In the genomic region with DNA sequence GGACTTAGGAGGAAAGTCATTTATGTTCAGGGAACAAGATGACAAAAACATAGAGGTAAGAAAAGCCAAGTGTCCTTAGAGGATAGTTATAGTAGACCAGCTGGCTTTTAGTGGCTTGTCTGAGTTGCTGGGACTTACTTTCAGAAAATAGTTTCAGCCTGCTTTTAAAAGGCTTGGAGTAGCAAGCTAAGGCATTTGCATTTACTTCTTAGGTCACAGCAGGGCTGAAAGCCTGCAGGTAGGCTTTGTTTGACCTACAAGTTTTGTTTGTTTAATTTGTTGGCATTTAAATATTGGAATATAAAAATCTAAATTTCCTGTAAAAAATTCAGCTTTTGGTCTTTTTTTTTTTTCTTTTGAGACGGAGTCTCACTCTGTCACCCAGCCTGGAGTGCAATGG, we compare ENCODE assay signal across 18 cellular contexts. TPM values are rescaled to one million over a fixed set of nuclear protein-coding genes. Genes with fewer than 3 reads are reported as not detected.
DNase-seq lines count a peak whose midpoint lies in the region; ATAC-seq and TF ChIP-seq lines count a peak whose summit lies in the region.
"Had no signal": no experiment of that assay in that cellular context is flagged by ENCODE, and none has a peak within 500 bp of the region (broad histone marks: within the 10 kb centered on the region; RNA-seq: fewer than 3 reads in every experiment).

No MANE protein-coding gene starts in this region.

- H3K4me1 ChIP-seq in iPS-20b (ENCODE audit: insufficient read depth, low read length) (peaks cover 59% of the 10 kb centered on the region), subcutaneous abdominal adipose tissue (ENCODE audit: control insufficient read depth in 5 of 5, insufficient read depth in 5 of 5, low read length in 5 of 5) (peaks cover 0 to 69% (median 47%) of the 10 kb centered on the region in 5 donors)

- no peak overlapping the region for H3K4me3 Mint-ChIP-seq in WTC11
- H3K4me3 Mint-ChIP-seq: B cell; CD4-positive, alpha-beta T cell had no signal

- no peak for TF ChIP-seq CTCF in WTC11 (IDR thresholded peaks at IDR 0.05)

- H3K9ac ChIP-seq in iPS-20b (ENCODE audit: low read depth, low read length) (no peak overlapping the region; the same call in 1 of the 2 replicates), subcutaneous abdominal adipose tissue (ENCODE audit: low read length in 5 of 5) (no peak overlapping the region)
- H3K9ac ChIP-seq: GM23248, KMS-11 had no signal

- no peaks in the 10 kb centered on the region for H3K36me3 Mint-ChIP-seq in WTC11

- H3K9me3 ChIP-seq in iPS-20b (ENCODE audit: insufficient read depth, low read depth, low read length) (no peaks in the 10 kb centered on the region), subcutaneous abdominal adipose tissue (ENCODE audit: control insufficient read depth in 5 of 5, low read length in 5 of 5) (no peaks in the 10 kb centered on the region)

- peaks cover 2% of the 10 kb centered on the region for H3K27me3 Mint-ChIP-seq in WTC11 (ENCODE audit: low read depth)

- DNase-seq in H7 (peak; percentile 4), WTC11 (ENCODE audit: low spot score) (no peak), HCEC 1CT (no peak), DMS79 (lab: John Stamatoyannopoulos, UW) (no peak)
- DNase-seq in activated CD4-positive, alpha-beta T cell treated with anti-CD3 and anti-CD28 coated beads, Interleukin-2, amount 50 U/mL, for 1 hour = no peak
- DNase-seq: ACHN; C1 segment of cervical spinal cord; Calu3; CD4-positive, alpha-beta T cell; DMS 273 treated with DMSO at 0.1 percent for 48 hours; GM23248 had no signal

- CTCF ChIA-PET in WTC11 (lab: Charles Lee) = no interaction called here

- POLR2A ChIA-PET in WTC11 (lab: Charles Lee) = no interaction called here

- ATAC-seq in WTC11 = peak; percentile 23
- ATAC-seq: GM12878 had no signal

- H3K27ac ChIP-seq in iPS-20b (ENCODE audit: low read length) (peak overlapping the region; percentile 57), subcutaneous abdominal adipose tissue (ENCODE audit: low read depth, low read length) (peak overlapping the region; percentile 79)
- H3K27ac ChIP-seq: GM23248, KMS-11 had no signal

- peaks cover 78% of the 10 kb centered on the region for H3K4me1 Mint-ChIP-seq in WTC11
- H3K4me1 Mint-ChIP-seq: B cell had no signal

- H3K27me3 ChIP-seq in H7 (ENCODE audit: control insufficient read depth, insufficient read depth, low read length) = no peaks in the 10 kb centered on the region
- no peaks in the 10 kb centered on the region for H3K27me3 ChIP-seq in iPS-20b (ENCODE audit: insufficient read depth, low read length)
- peaks cover 0 to 3% (median 0%) of the 10 kb centered on the region in 5 donors for H3K27me3 ChIP-seq in subcutaneous abdominal adipose tissue (ENCODE audit: control insufficient read depth in 5 of 5, insufficient read depth in 4 of 5, low read length in 5 of 5)

- peak overlapping the region; percentile 64 for H3K27ac Mint-ChIP-seq in WTC11
- H3K27ac Mint-ChIP-seq: B cell; CD4-positive, alpha-beta T cell had no signal

- H3K4me3 ChIP-seq in H7 (ENCODE audit: insufficient read depth, low read depth, low read length) (no peak overlapping the region), iPS-20b (ENCODE audit: low read length) (peak overlapping the region; percentile 28; the same call in 1 of the 2 replicates), subcutaneous abdominal adipose tissue (ENCODE audit: low read depth in 1 of 5, low read length in 5 of 5) (no peak overlapping the region)
- H3K4me3 ChIP-seq: GM12878, GM23248 had no signal

- H3K36me3 ChIP-seq in H7 (replicated peaks; ENCODE audit: control insufficient read depth, insufficient read depth, low read length) (no peaks in the 10 kb centered on the region), iPS-20b (ENCODE audit: insufficient read depth, low read depth, low read length) (no peaks in the 10 kb centered on the region), subcutaneous abdominal adipose tissue (ENCODE audit: control insufficient read depth in 5 of 5, insufficient read depth in 5 of 5, low read length in 5 of 5) (no peaks in the 10 kb centered on the region)

- no peaks in the 10 kb centered on the region for H3K9me3 Mint-ChIP-seq in WTC11

TF ChIP-seq in WTC11, 78 proteins besides CTCF, POLR2A, EP300 and RAD21:
- TF ChIP-seq JUN (CRISPR knock-in tag; IDR thresholded peaks at IDR 0.05) (no peak), SOX15 (CRISPR knock-in tag; IDR thresholded peaks at IDR 0.05) (no peak), RELA (CRISPR knock-in tag; IDR thresholded peaks at IDR 0.05; ENCODE audit: borderline replicate concordance) (no peak), ELF4 (CRISPR knock-in tag; IDR thresholded peaks at IDR 0.05; ENCODE audit: low read depth) (no peak), NR1H2 (CRISPR knock-in tag; IDR thresholded peaks at IDR 0.05) (no peak), EMX1 (CRISPR knock-in tag; IDR thresholded peaks at IDR 0.05) (no peak)
- TF ChIP-seq, protein P1, sequence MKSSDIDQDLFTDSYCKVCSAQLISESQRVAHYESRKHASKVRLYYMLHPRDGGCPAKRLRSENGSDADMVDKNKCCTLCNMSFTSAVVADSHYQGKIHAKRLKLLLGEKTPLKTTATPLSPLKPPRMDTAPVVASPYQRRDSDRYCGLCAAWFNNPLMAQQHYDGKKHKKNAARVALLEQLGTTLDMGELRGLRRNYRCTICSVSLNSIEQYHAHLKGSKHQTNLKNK (CRISPR knock-in tag; IDR thresholded peaks at IDR 0.05) = no peak
- TF ChIP-seq, protein P2, sequence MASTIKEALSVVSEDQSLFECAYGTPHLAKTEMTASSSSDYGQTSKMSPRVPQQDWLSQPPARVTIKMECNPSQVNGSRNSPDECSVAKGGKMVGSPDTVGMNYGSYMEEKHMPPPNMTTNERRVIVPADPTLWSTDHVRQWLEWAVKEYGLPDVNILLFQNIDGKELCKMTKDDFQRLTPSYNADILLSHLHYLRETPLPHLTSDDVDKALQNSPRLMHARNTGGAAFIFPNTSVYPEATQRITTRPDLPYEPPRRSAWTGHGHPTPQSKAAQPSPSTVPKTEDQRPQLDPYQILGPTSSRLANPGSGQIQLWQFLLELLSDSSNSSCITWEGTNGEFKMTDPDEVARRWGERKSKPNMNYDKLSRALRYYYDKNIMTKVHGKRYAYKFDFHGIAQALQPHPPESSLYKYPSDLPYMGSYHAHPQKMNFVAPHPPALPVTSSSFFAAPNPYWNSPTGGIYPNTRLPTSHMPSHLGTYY (CRISPR knock-in tag; IDR thresholded peaks at IDR 0.05) = no peak

RNA-seq across cellular contexts. Expression of a gene that starts 5.1 kb away (rescaled TPM):
- total RNA-seq in H7 (2014; rRNA removed; shearing (Covaris generic)) = 15.3 and 18.3 TPM in 2 replicates
- total RNA-seq in WTC11 (2021) = 18.6 to 20.7 TPM (median 20.2 TPM) in 3 replicates
- total RNA-seq: A172; B cell; CD4-positive, alpha-beta T cell; G401 had no signal
